12 cellular contexts compared by ENCODE assay signal in the genomic region with DNA sequence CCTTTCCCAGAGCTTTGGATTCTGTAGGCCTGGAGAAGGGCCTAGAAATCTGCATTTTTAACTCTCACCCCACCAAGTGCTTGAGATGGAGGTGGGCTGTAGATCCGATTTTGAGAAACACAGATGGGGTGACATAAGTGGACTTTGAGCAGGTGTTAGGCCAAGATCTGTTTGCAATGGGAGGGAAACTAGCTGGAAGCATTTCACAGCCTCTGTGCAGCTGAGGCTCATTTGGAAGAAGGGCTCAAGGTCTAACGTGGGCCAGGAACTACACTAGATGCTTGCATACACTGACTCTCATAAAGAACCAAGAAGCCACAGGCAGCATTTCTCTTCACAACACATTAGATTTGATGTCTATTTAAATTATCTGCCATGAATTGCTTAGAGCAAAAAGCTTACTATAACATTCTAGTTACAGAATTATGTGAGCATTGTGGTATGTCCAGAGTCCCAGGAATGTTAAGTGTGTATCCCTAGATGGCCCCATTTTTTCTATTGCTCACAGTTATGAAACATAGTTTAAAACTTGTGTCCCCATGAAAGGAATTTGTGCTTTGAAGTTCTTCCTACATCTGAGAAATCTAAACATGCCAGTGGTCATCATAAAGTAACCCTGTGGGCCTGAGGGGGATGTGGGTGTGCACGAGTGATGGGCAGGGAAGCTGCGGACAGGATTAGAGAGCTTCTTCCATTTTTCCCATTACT.
DNase-seq lines count a peak whose midpoint lies in the region; ATAC-seq lines count a peak whose summit lies in the region.
"Had no signal": no experiment of that assay in that cellular context is flagged by ENCODE, and none has a peak within 500 bp of the region (broad histone marks: within the 10 kb centered on the region; RNA-seq: fewer than 3 reads in every experiment).

No MANE protein-coding gene starts in this region.

- H3K27me3 Mint-ChIP-seq in activated CD4-positive, alpha-beta memory T cell treated with anti-CD3 and anti-CD28 coated beads for 36 hours = no peaks in the 10 kb centered on the region
- no peaks in the 10 kb centered on the region for H3K27me3 Mint-ChIP-seq in activated CD4-positive, alpha-beta memory T cell treated with anti-CD3 and anti-CD28 coated beads, Interleukin-2, amount 10 ng/mL, durations not matched to agents 7 days and 5 days
- H3K27me3 Mint-ChIP-seq in activated CD8-positive, alpha-beta T cell treated with anti-CD3 and anti-CD28 coated beads, Interleukin-2, amount 10 ng/mL, durations not matched to agents 7 days and 5 days (ENCODE audit: low read depth) = no peaks in the 10 kb centered on the region
- H3K27me3 Mint-ChIP-seq in stimulated activated naive CD8-positive, alpha-beta T cell treated with anti-CD3 and anti-CD28 coated beads, Interleukin-15, amount 100 ng/mL, for 72 hours = no peaks in the 10 kb centered on the region

- H3K23ac ChIP-seq in mesendoderm (ENCODE audit: low read length) = no peak overlapping the region

- H3K9ac ChIP-seq in mesendoderm (ENCODE audit: low read length) = no peak overlapping the region
- H3K9ac ChIP-seq: BLaER1 had no signal

- H3K56ac ChIP-seq in mesendoderm (ENCODE audit: low read length) = no peak overlapping the region

- ATAC-seq in activated CD8-positive, alpha-beta T cell treated with anti-CD3 and anti-CD28 coated beads, Interleukin-2, amount 10 ng/mL, durations not matched to agents 7 days and 5 days = no peak
- ATAC-seq in stimulated activated naive CD8-positive, alpha-beta T cell treated with anti-CD3 and anti-CD28 coated beads, Interleukin-15, amount 100 ng/mL, for 72 hours = no peak

- no peak overlapping the region for H3K4ac ChIP-seq in mesendoderm (ENCODE audit: low read depth, low read length)

- H3K9me3 Mint-ChIP-seq in activated CD4-positive, alpha-beta memory T cell treated with anti-CD3 and anti-CD28 coated beads for 36 hours = peaks cover 8% of the 10 kb centered on the region
- H3K9me3 Mint-ChIP-seq in activated CD4-positive, alpha-beta memory T cell treated with anti-CD3 and anti-CD28 coated beads, Interleukin-2, amount 10 ng/mL, durations not matched to agents 7 days and 5 days = peaks cover 8% of the 10 kb centered on the region
- no peaks in the 10 kb centered on the region for H3K9me3 Mint-ChIP-seq in activated CD8-positive, alpha-beta T cell treated with anti-CD3 and anti-CD28 coated beads, Interleukin-2, amount 10 ng/mL, durations not matched to agents 7 days and 5 days (ENCODE audit: insufficient read depth)
- peaks cover 7 to 14% of the 10 kb centered on the region in 2 donors for H3K9me3 Mint-ChIP-seq in stimulated activated naive CD8-positive, alpha-beta T cell treated with anti-CD3 and anti-CD28 coated beads, Interleukin-15, amount 100 ng/mL, for 72 hours

- no peaks in the 10 kb centered on the region for H3K79me1 ChIP-seq in mesendoderm (ENCODE audit: low read length)

- no peak overlapping the region for H3K27ac ChIP-seq in mesendoderm (ENCODE audit: low read depth, low read length)
- H3K27ac ChIP-seq: BLaER1 had no signal

- H4K5ac ChIP-seq in mesendoderm (ENCODE audit: low read length) = no peak overlapping the region

- H3K4me3 Mint-ChIP-seq in activated CD4-positive, alpha-beta memory T cell treated with anti-CD3 and anti-CD28 coated beads for 36 hours = no peak overlapping the region
- no peak overlapping the region for H3K4me3 Mint-ChIP-seq in activated CD4-positive, alpha-beta memory T cell treated with anti-CD3 and anti-CD28 coated beads, Interleukin-2, amount 10 ng/mL, durations not matched to agents 7 days and 5 days
- no peak overlapping the region for H3K4me3 Mint-ChIP-seq in activated CD8-positive, alpha-beta T cell treated with anti-CD3 and anti-CD28 coated beads, Interleukin-2, amount 10 ng/mL, durations not matched to agents 7 days and 5 days
- H3K4me3 Mint-ChIP-seq in stimulated activated naive CD8-positive, alpha-beta T cell treated with anti-CD3 and anti-CD28 coated beads, Interleukin-15, amount 100 ng/mL, for 72 hours = peak overlapping the region in 1 of 2 donors; percentile 68
- H3K4me3 Mint-ChIP-seq: endodermal cell had no signal

- POLR2A ChIA-PET in activated CD4-positive, alpha-beta memory T cell treated with anti-CD3 and anti-CD28 coated beads for 36 hours (lab: Charles Lee) = interaction anchor here (0.7 to 2.5 kb wide), 7 partner anchors 28 to 86 kb away, joined by 3 to 12 read pairs (median 4); partner anchors contain the start of gene CD28
- POLR2A ChIA-PET in activated CD4-positive, alpha-beta memory T cell treated with anti-CD3 and anti-CD28 coated beads, Interleukin-2, amount 10 ng/mL, durations not matched to agents 7 days and 5 days (lab: Charles Lee) = interaction anchor here (1.0 to 1.9 kb wide), 3 partner anchors 35 to 88 kb away, joined by 3 to 5 read pairs (median 4); no protein-coding TSS in a partner anchor
- POLR2A ChIA-PET in activated CD8-positive, alpha-beta T cell treated with anti-CD3 and anti-CD28 coated beads, Interleukin-2, amount 10 ng/mL, durations not matched to agents 7 days and 5 days (lab: Charles Lee) = no interaction called here

- no peak overlapping the region for H3K4me3 ChIP-seq in mesendoderm (ENCODE audit: low read length)
- H3K4me3 ChIP-seq: BLaER1 had no signal

- H3K27me3 ChIP-seq in mesendoderm (ENCODE audit: insufficient read depth, low read length, poor library complexity) = no peaks in the 10 kb centered on the region
- H3K27me3 ChIP-seq: BLaER1 had no signal

- DNase-seq in activated CD4-positive, alpha-beta memory T cell treated with anti-CD3 and anti-CD28 coated beads for 36 hours = no peak
- no peak for DNase-seq in activated CD4-positive, alpha-beta memory T cell treated with anti-CD3 and anti-CD28 coated beads, Interleukin-2, amount 10 ng/mL, durations not matched to agents 7 days and 5 days
- no peak for DNase-seq in activated CD8-positive, alpha-beta T cell treated with anti-CD3 and anti-CD28 coated beads, Interleukin-2, amount 10 ng/mL, durations not matched to agents 7 days and 5 days
- DNase-seq in iris pigment epithelial cell (ENCODE audit: low read depth) (peak; percentile 94), mesendoderm (no peak), UCSD-AML1 (lab: John Stamatoyannopoulos, UW; ENCODE audit: unreplicated experiment) (no peak), amygdala (lab: John Stamatoyannopoulos, UW) (no peak)
- no peak for DNase-seq in stimulated activated naive CD8-positive, alpha-beta T cell treated with anti-CD3 and anti-CD28 coated beads, Interleukin-15, amount 100 ng/mL, for 72 hours
- DNase-seq: activated gamma-delta T cell, endodermal cell, NCI-H1417 treated with DMSO at 0.1 percent for 48 hours had no signal

- no peaks in the 10 kb centered on the region for H3K79me2 ChIP-seq in mesendoderm (ENCODE audit: control insufficient read depth, insufficient read depth, low read length)

- no peaks in the 10 kb centered on the region for H3K4me1 ChIP-seq in mesendoderm (ENCODE audit: control insufficient read depth, low read depth, low read length)
- H3K4me1 ChIP-seq: BLaER1 had no signal

- H3K4me1 Mint-ChIP-seq in activated CD4-positive, alpha-beta memory T cell treated with anti-CD3 and anti-CD28 coated beads for 36 hours (ENCODE audit: low read depth) = peaks cover 47% of the 10 kb centered on the region
- peaks cover 55% of the 10 kb centered on the region for H3K4me1 Mint-ChIP-seq in activated CD4-positive, alpha-beta memory T cell treated with anti-CD3 and anti-CD28 coated beads, Interleukin-2, amount 10 ng/mL, durations not matched to agents 7 days and 5 days
- H3K4me1 Mint-ChIP-seq in activated CD8-positive, alpha-beta T cell treated with anti-CD3 and anti-CD28 coated beads, Interleukin-2, amount 10 ng/mL, durations not matched to agents 7 days and 5 days (ENCODE audit: low read depth) = peaks cover 62% of the 10 kb centered on the region
- H3K4me1 Mint-ChIP-seq in stimulated activated naive CD8-positive, alpha-beta T cell treated with anti-CD3 and anti-CD28 coated beads, Interleukin-15, amount 100 ng/mL, for 72 hours = peaks cover 72% of the 10 kb centered on the region
- H3K4me1 Mint-ChIP-seq: endodermal cell had no signal

- no peak overlapping the region for H2BK5ac ChIP-seq in mesendoderm (ENCODE audit: low read length)

- no peak overlapping the region for H3K18ac ChIP-seq in mesendoderm (ENCODE audit: low read length)

- no peak overlapping the region for H2BK15ac ChIP-seq in mesendoderm (replicated peaks; ENCODE audit: low read depth)

- CTCF ChIA-PET in activated CD4-positive, alpha-beta memory T cell treated with anti-CD3 and anti-CD28 coated beads for 36 hours (lab: Charles Lee) = interaction anchor here (0.6 to 2.7 kb wide), 5 partner anchors 10 to 299 kb away, joined by 3 to 18 read pairs (median 5); no protein-coding TSS in a partner anchor
- CTCF ChIA-PET in activated CD4-positive, alpha-beta memory T cell treated with anti-CD3 and anti-CD28 coated beads, Interleukin-2, amount 10 ng/mL, durations not matched to agents 7 days and 5 days (lab: Charles Lee) = interaction anchor here (0.6 to 4.4 kb wide), 15 partner anchors 8 to 117 kb away, joined by 3 to 30 read pairs (median 4); no protein-coding TSS in a partner anchor
- CTCF ChIA-PET in activated CD8-positive, alpha-beta T cell treated with anti-CD3 and anti-CD28 coated beads, Interleukin-2, amount 10 ng/mL, durations not matched to agents 7 days and 5 days (lab: Charles Lee) = interaction anchor here (0.6 to 6.8 kb wide), 15 partner anchors 9 to 223 kb away, joined by 3 to 38 read pairs (median 4); no protein-coding TSS in a partner anchor

- H3K4me2 ChIP-seq in mesendoderm (ENCODE audit: low read length) = no peak overlapping the region
- H3K4me2 ChIP-seq: BLaER1 had no signal

- peak overlapping the region; percentile 42 for H3K27ac Mint-ChIP-seq in activated CD4-positive, alpha-beta memory T cell treated with anti-CD3 and anti-CD28 coated beads for 36 hours
- no peak overlapping the region for H3K27ac Mint-ChIP-seq in activated CD4-positive, alpha-beta memory T cell treated with anti-CD3 and anti-CD28 coated beads, Interleukin-2, amount 10 ng/mL, durations not matched to agents 7 days and 5 days
- peak overlapping the region; percentile 32 for H3K27ac Mint-ChIP-seq in activated CD8-positive, alpha-beta T cell treated with anti-CD3 and anti-CD28 coated beads, Interleukin-2, amount 10 ng/mL, durations not matched to agents 7 days and 5 days
- peak overlapping the region; percentile 52 to 89 for H3K27ac Mint-ChIP-seq in stimulated activated naive CD8-positive, alpha-beta T cell treated with anti-CD3 and anti-CD28 coated beads, Interleukin-15, amount 100 ng/mL, for 72 hours
- H3K27ac Mint-ChIP-seq: endodermal cell had no signal

- H3K36me3 Mint-ChIP-seq in activated CD4-positive, alpha-beta memory T cell treated with anti-CD3 and anti-CD28 coated beads for 36 hours = peaks cover 4% of the 10 kb centered on the region
- peaks cover 10% of the 10 kb centered on the region for H3K36me3 Mint-ChIP-seq in activated CD4-positive, alpha-beta memory T cell treated with anti-CD3 and anti-CD28 coated beads, Interleukin-2, amount 10 ng/mL, durations not matched to agents 7 days and 5 days (ENCODE audit: low read depth)
- H3K36me3 Mint-ChIP-seq in activated CD8-positive, alpha-beta T cell treated with anti-CD3 and anti-CD28 coated beads, Interleukin-2, amount 10 ng/mL, durations not matched to agents 7 days and 5 days (ENCODE audit: low read depth) = peaks cover 2% of the 10 kb centered on the region

- H4K8ac ChIP-seq in mesendoderm (ENCODE audit: low read depth, low read length) = no peak overlapping the region

- H3K36me3 ChIP-seq in mesendoderm (ENCODE audit: control insufficient read depth, insufficient read depth, low read length) = no peaks in the 10 kb centered on the region
- H3K36me3 ChIP-seq: BLaER1 had no signal

- intact Hi-C loops in activated CD4-positive, alpha-beta memory T cell treated with anti-CD3 and anti-CD28 coated beads for 36 hours (cut with micrococcal nuclease) = no loop called here

- no CpG with 5 or more reads among the region's 4 CpGs for WGBS in mesendoderm (ENCODE audit: extremely low coverage, insufficient coverage, low lambda C conversion rate)

- H2BK120ac ChIP-seq in mesendoderm (ENCODE audit: low read depth, low read length) = no peak overlapping the region

- H2AK5ac ChIP-seq in mesendoderm (ENCODE audit: low read length) = no peak overlapping the region
